Comparison of ENCODE assay signal across 14 cellular contexts in the genomic region with DNA sequence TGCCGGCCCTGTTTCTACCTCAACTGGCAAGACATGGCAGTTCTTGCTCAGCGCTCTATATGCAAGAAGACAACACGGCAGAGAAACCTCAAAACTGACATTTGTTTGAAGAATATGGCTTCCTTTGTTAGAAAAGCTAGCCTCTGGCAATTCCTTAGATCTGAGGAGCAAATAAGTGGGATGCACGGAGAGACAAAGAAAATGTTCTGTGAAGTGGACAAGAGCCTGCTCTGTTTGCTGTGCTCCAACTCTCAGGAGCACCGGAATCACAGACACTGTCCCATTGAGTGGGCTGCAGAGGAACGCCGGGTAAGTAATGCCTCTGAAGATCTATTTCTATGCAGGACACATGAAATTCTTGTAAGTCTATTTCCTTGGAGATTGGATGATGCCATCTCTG. TPM values are rescaled to one million over a fixed set of nuclear protein-coding genes. Genes with fewer than 3 reads are reported as not detected.
"Had no signal": no experiment of that assay in that cellular context is flagged by ENCODE, and none has a peak within 500 bp of the region (broad histone marks: within the 10 kb centered on the region; RNA-seq: fewer than 3 reads in every experiment).

No MANE protein-coding gene starts in this region.

RNA-seq across cellular contexts. Expression of a gene that starts 37.9 kb away (rescaled TPM):
- total RNA-seq: activated B cell treated with CpG ODN at 0.5 μM for 24 hours; activated CD4-positive, alpha-beta memory T cell treated with anti-CD3 and anti-CD28 coated beads for 36 hours; activated CD4-positive, alpha-beta memory T cell treated with anti-CD3 and anti-CD28 coated beads, Interleukin-2, amount 10 ng/mL, durations not matched to agents 7 days and 5 days; activated CD4-positive, alpha-beta T cell treated with anti-CD3 and anti-CD28 coated beads for 36 hours; activated CD4-positive, alpha-beta T cell treated with anti-CD3 and anti-CD28 coated beads, Interleukin-2, amount 10 ng/mL, durations not matched to agents 24 days and 14 days; activated CD4-positive, alpha-beta T cell treated with anti-CD3 and anti-CD28 coated beads, Interleukin-2, amount 10 ng/mL, durations not matched to agents 7 days and 5 days; activated CD8-positive, alpha-beta memory T cell treated with anti-CD3 and anti-CD28 coated beads for 36 hours; activated CD8-positive, alpha-beta memory T cell treated with anti-CD3 and anti-CD28 coated beads, Interleukin-2, amount 10 ng/mL, durations not matched to agents 7 days and 5 days; activated CD8-positive, alpha-beta T cell treated with anti-CD3 and anti-CD28 coated beads for 36 hours; activated CD8-positive, alpha-beta T cell treated with anti-CD3 and anti-CD28 coated beads, Interleukin-2, amount 10 ng/mL, durations not matched to agents 7 days and 5 days; T-helper 1 cell treated with Interleukin-12 subunit alpha and Interleukin-12 subunit beta and Interleukin-4 antibody, amounts not matched to agents 30 ng/mL and 1 ng/mL, for 36 hours; T-helper 17 cell; T-helper 2 cell treated with Interferon-gamma antibody and Interleukin-4, amounts not matched to agents 100 ng/mL and 5 ng/mL, for 36 hours; WTC11 had no signal
